Comparison of ENCODE assay signal across 11 cellular contexts in genomic region chr11:629237-629583, GRCh38. TPM values are rescaled to one million over a fixed set of nuclear protein-coding genes. Genes with fewer than 3 reads are reported as not detected.
DNase-seq lines count a peak whose midpoint lies in the region; ATAC-seq and TF ChIP-seq lines count a peak whose summit lies in the region.
"Had no signal": no experiment of that assay in that cellular context is flagged by ENCODE, and none has a peak within 500 bp of the region (broad histone marks: within the 10 kb centered on the region; RNA-seq: fewer than 3 reads in every experiment).

No MANE protein-coding gene starts in this region.

- peak overlapping the region; percentile 13 to 71 (median 25) for H3K4me3 Mint-ChIP-seq in T-cell

- peaks cover 19 to 21% (median 20%) of the 10 kb centered on the region in 3 donors for H3K4me1 Mint-ChIP-seq in T-cell

- peak overlapping the region in 1 of 10 donors; percentile 25 for H3K27ac ChIP-seq in heart right ventricle
- H3K27ac ChIP-seq in left lung: no peak overlapping the region

- H3K36me3 ChIP-seq in heart right ventricle (no peaks in the 10 kb centered on the region), left lung (no peaks in the 10 kb centered on the region)

- intact Hi-C loops in heart right ventricle (cut with DNase I) (loop anchor here in 1 of 10 donors (10.0 kb wide), 1 partner anchor 94 kb away; the partner anchor contains the start of genes HRAS and LRRC56), left lung (cut with DNase I) (no loop called here)

- DNase-seq in A172 (ENCODE audit: low spot score) (peak; percentile 33), GM13976 (ENCODE audit: low spot score) (no peak), T-cell (no peak), heart right ventricle (no peak), NCI-H446 treated with DMSO at 0.1 percent for 48 hours (lab: John Stamatoyannopoulos, UW) (no peak), left lung (no peak)
- DNase-seq: COR-L47, substantia nigra had no signal

- CTCF ChIA-PET in T-cell (lab: Charles Lee): interaction anchor here in 1 of 2 donors (0.6 kb wide), 1 partner anchor 27 kb away, joined by 5 read pairs; no protein-coding TSS in a partner anchor

- WGBS in heart right ventricle, 2 donors: 23 to 40% methylated on average over 10 of the region's 10 CpGs

- POLR2A ChIA-PET in T-cell (lab: Charles Lee): no interaction called here

- in situ Hi-C loops in GM13976 (cut with MboI; ENCODE audit: low sequenced_read_pairs, unreplicated experiment): no loop called here

- no peaks in the 10 kb centered on the region for H3K36me3 Mint-ChIP-seq in T-cell

- no peaks in the 10 kb centered on the region for H3K9me3 Mint-ChIP-seq in T-cell

- H3K9me3 ChIP-seq in heart right ventricle (no peaks in the 10 kb centered on the region), left lung (no peaks in the 10 kb centered on the region)

- peak overlapping the region in 1 of 2 donors; percentile 25 for H3K27ac Mint-ChIP-seq in T-cell

- no peak overlapping the region for H3K4me3 ChIP-seq in heart right ventricle
- no peak overlapping the region for H3K4me3 ChIP-seq in left lung

- ATAC-seq in T-cell (replicated peaks in 1 of 4): peak; percentile 53 to 67 (median 62)
- ATAC-seq in heart right ventricle: peak in 7 of 8 donors; percentile 40 to 76 (median 56)
- no peak for ATAC-seq in HG02642 (IDR thresholded peaks at IDR 0.05; ENCODE audit: poor library complexity, unreplicated experiment)
- no peak for ATAC-seq in left lung
- ATAC-seq in GM19455 (IDR thresholded peaks at IDR 0.05; ENCODE audit: unreplicated experiment): no peak

- peaks cover 0 to 12% (median 4%) of the 10 kb centered on the region in 9 donors for H3K4me1 ChIP-seq in heart right ventricle
- H3K4me1 ChIP-seq in left lung: peaks cover 0 to 2% of the 10 kb centered on the region in 2 donors

- H3K27me3 Mint-ChIP-seq in T-cell: peaks cover 17 to 35% of the 10 kb centered on the region in 2 donors

- H3K27me3 ChIP-seq in heart right ventricle: peaks cover 0 to 39% (median 22%) of the 10 kb centered on the region in 7 donors
- peaks cover 14 to 44% of the 10 kb centered on the region in 2 donors for H3K27me3 ChIP-seq in left lung

- TF ChIP-seq CTCF in GM13976 (IDR thresholded peaks at IDR 0.05; ENCODE audit: borderline replicate concordance, control extremely low read depth, extremely low read depth, insufficient read depth, missing control alignments): peak; percentile 19
- peak in 5 of 9 donors; percentile 21 to 51 (median 48) for TF ChIP-seq CTCF in heart right ventricle (IDR thresholded peaks at IDR 0.05)
- no peak for TF ChIP-seq CTCF in left lung (IDR thresholded peaks at IDR 0.05)

RNA-seq across cellular contexts. Expression of gene SCT, which starts 2.2 kb away (rescaled TPM):
- total RNA-seq in A172 (2014; rRNA removed; shearing (Covaris generic)): not detected in 2 replicates
- not detected for total RNA-seq in T-cell
- total RNA-seq in heart right ventricle: 1 to 10 TPM in 2 of 10 donors, under 1 TPM in 1, not detected in 7; 0.99 to 2.0 (median 1.0) TPM
- polyA plus RNA-seq in heart right ventricle: under 1 TPM in 1 of 2 donors, not detected in 1; 0.64 TPM
- total RNA-seq in left lung: not detected
- total RNA-seq: activated CD8-positive, alpha-beta memory T cell treated with anti-CD3 and anti-CD28 coated beads for 36 hours had no signal

RNA-seq across cellular contexts. Expression of gene CDHR5, which starts 4.5 kb away (rescaled TPM):
- total RNA-seq in A172 (2014; rRNA removed; shearing (Covaris generic)): not detected in 2 replicates
- under 1 TPM in 2 of 5 donors, not detected in 3; 0.26 to 0.29 TPM for total RNA-seq in T-cell
- total RNA-seq in heart right ventricle: not detected
- polyA plus RNA-seq in heart right ventricle: not detected
- total RNA-seq in left lung: not detected
- total RNA-seq: activated CD8-positive, alpha-beta memory T cell treated with anti-CD3 and anti-CD28 coated beads for 36 hours had no signal

RNA-seq across cellular contexts. Expression of gene DRD4, which starts 7.9 kb away (rescaled TPM):
- total RNA-seq in A172 (2014; rRNA removed; shearing (Covaris generic)): not detected in 2 replicates
- 1 to 10 TPM in 2 of 5 donors, under 1 TPM in 3; 0.49 to 1.3 (median 0.98) TPM for total RNA-seq in T-cell
- total RNA-seq in heart right ventricle: under 1 TPM in 6 of 10 donors, not detected in 4; 0.19 to 0.72 (median 0.49) TPM
- polyA plus RNA-seq in heart right ventricle: under 1 TPM in 1 of 2 donors, not detected in 1; 0.09 TPM
- under 1 TPM; 0.29 to 0.52 TPM for total RNA-seq in left lung

RNA-seq across cellular contexts. Expression of gene IRF7, which starts 13.5 kb away (rescaled TPM):
- total RNA-seq in A172 (2014; rRNA removed; shearing (Covaris generic)): 6.4 and 12.0 TPM in 2 replicates
- total RNA-seq in T-cell (100 to 1,000 TPM in 1 of 5 donors, 10 to 100 TPM in 4; 58.9 to 128 (median 73.7) TPM), heart right ventricle (10 to 100 TPM in 5 of 10 donors, 1 to 10 TPM in 5; 4.5 to 20.2 (median 9.9) TPM), left lung (10 to 100 TPM; 38.8 to 50.4 TPM)
- polyA plus RNA-seq in heart right ventricle: 10 to 100 TPM; 12.2 to 48.4 TPM

RNA-seq across cellular contexts. Expression of gene PHRF1, which starts 52.9 kb away (rescaled TPM):
- 12.8 and 14.9 TPM in 2 replicates for total RNA-seq in A172 (2014; rRNA removed; shearing (Covaris generic))
- total RNA-seq in T-cell: 10 to 100 TPM; 40.2 to 69.4 (median 66.3) TPM
- 10 to 100 TPM; 14.7 to 23.0 (median 18.5) TPM for total RNA-seq in heart right ventricle
- 10 to 100 TPM; 10.5 to 19.1 TPM for polyA plus RNA-seq in heart right ventricle
- 10 to 100 TPM; 23.9 to 32.7 TPM for total RNA-seq in left lung

Comparison
In these comparisons a context has a peak if more than half of its experiments do, and no peak if none do; other contexts are left out.
1. CTCF ChIP-seq: peak in GM13976 (single experiment) and heart right ventricle (5 of 9); none in left lung (0 of 2).
2. ATAC-seq: peak in T-cell (4 of 4) and heart right ventricle (7 of 8); none in HG02642 (single experiment), left lung (single experiment) and GM19455 (single experiment).